10 cellular contexts compared by ENCODE assay signal in genomic region chr14:55802986-55803431, GRCh38.
DNase-seq lines count a peak whose midpoint lies in the region; ATAC-seq and TF ChIP-seq lines count a peak whose summit lies in the region.
"Had no signal": no experiment of that assay in that cellular context is flagged by ENCODE, and none has a peak within 500 bp of the region (broad histone marks: within the 10 kb centered on the region; RNA-seq: fewer than 3 reads in every experiment).

No MANE protein-coding gene starts in this region.

- peak overlapping the region; percentile 32 for H3K27ac Mint-ChIP-seq in activated naive CD8-positive, alpha-beta T cell treated with anti-CD3 and anti-CD28 coated beads, Interleukin-2, amount 50 U/mL, for 24 hours
- H3K27ac Mint-ChIP-seq in activated naive CD8-positive, alpha-beta T cell treated with anti-CD3 and anti-CD28 coated beads for 36 hours, result no peak overlapping the region
- H3K27ac Mint-ChIP-seq in stimulated activated memory B cell treated with anti-CD40 and anti-IgM and Interleukin-4, amounts not matched to agents 10 μg/mL and 1 μg/mL and 100 μg/mL, for 72 hours, result no peak overlapping the region

- H3K4me3 ChIP-seq in RWPE2 (ENCODE audit: severe bottlenecking), result no peak overlapping the region

- H3K9me3 ChIP-seq in RWPE2 (ENCODE audit: severe bottlenecking), result no peaks in the 10 kb centered on the region
- H3K9me3 ChIP-seq: Caco-2 had no signal

- TF ChIP-seq CTCF in RWPE2 (IDR thresholded peaks at IDR 0.05; ENCODE audit: poor library complexity, severe bottlenecking), result peak; percentile 82

- H3K27me3 Mint-ChIP-seq in activated naive CD8-positive, alpha-beta T cell treated with anti-CD3 and anti-CD28 coated beads, Interleukin-2, amount 50 U/mL, for 24 hours, result no peaks in the 10 kb centered on the region
- no peaks in the 10 kb centered on the region for H3K27me3 Mint-ChIP-seq in activated naive CD8-positive, alpha-beta T cell treated with anti-CD3 and anti-CD28 coated beads for 36 hours
- H3K27me3 Mint-ChIP-seq in stimulated activated memory B cell treated with anti-CD40 and anti-IgM and Interleukin-4, amounts not matched to agents 10 μg/mL and 1 μg/mL and 100 μg/mL, for 72 hours, result peaks cover 11% of the 10 kb centered on the region

- no peak overlapping the region for H3K4me3 Mint-ChIP-seq in activated naive CD8-positive, alpha-beta T cell treated with anti-CD3 and anti-CD28 coated beads, Interleukin-2, amount 50 U/mL, for 24 hours
- H3K4me3 Mint-ChIP-seq in activated naive CD8-positive, alpha-beta T cell treated with anti-CD3 and anti-CD28 coated beads for 36 hours, result no peak overlapping the region
- H3K4me3 Mint-ChIP-seq in stimulated activated memory B cell treated with anti-CD40 and anti-IgM and Interleukin-4, amounts not matched to agents 10 μg/mL and 1 μg/mL and 100 μg/mL, for 72 hours, result no peak overlapping the region

- H3K4me1 Mint-ChIP-seq in activated naive CD8-positive, alpha-beta T cell treated with anti-CD3 and anti-CD28 coated beads, Interleukin-2, amount 50 U/mL, for 24 hours, result peaks cover 40% of the 10 kb centered on the region
- H3K4me1 Mint-ChIP-seq in activated naive CD8-positive, alpha-beta T cell treated with anti-CD3 and anti-CD28 coated beads for 36 hours, result peaks cover 35% of the 10 kb centered on the region
- H3K4me1 Mint-ChIP-seq in stimulated activated memory B cell treated with anti-CD40 and anti-IgM and Interleukin-4, amounts not matched to agents 10 μg/mL and 1 μg/mL and 100 μg/mL, for 72 hours, result no peaks in the 10 kb centered on the region

- H3K27me3 ChIP-seq in RWPE2 (ENCODE audit: insufficient read depth, poor library complexity, severe bottlenecking), result no peaks in the 10 kb centered on the region

- DNase-seq in activated naive CD8-positive, alpha-beta T cell treated with anti-CD3 and anti-CD28 coated beads, Interleukin-2, amount 50 U/mL, for 24 hours, result no peak
- no peak for DNase-seq in activated naive CD8-positive, alpha-beta T cell treated with anti-CD3 and anti-CD28 coated beads for 36 hours
- no peak for DNase-seq in RWPE2 (ENCODE audit: low spot score)
- no peak for DNase-seq in stimulated activated naive CD8-positive, alpha-beta T cell treated with anti-CD3 and anti-CD28 coated beads, Interleukin-15, Interleukin-2, amounts not matched to agents 100 U/mL and 50 U/mL, for 24 hours
- no peak for DNase-seq in AG20443 (ENCODE audit: low spot score)
- DNase-seq in RPMI8226, result no peak
- DNase-seq: Caco-2, KG1 had no signal

- no peak overlapping the region for H3K27ac ChIP-seq in RWPE2 (ENCODE audit: poor library complexity, severe bottlenecking)

- ATAC-seq in activated naive CD8-positive, alpha-beta T cell treated with anti-CD3 and anti-CD28 coated beads, Interleukin-2, amount 50 U/mL, for 24 hours, result peak; percentile 68
- ATAC-seq in RWPE2 (ENCODE audit: low read depth), result peak; percentile 73
- ATAC-seq in esophagus mucosa, result peak; percentile 75
- ATAC-seq in stimulated activated naive CD8-positive, alpha-beta T cell treated with anti-CD3 and anti-CD28 coated beads, Interleukin-15, Interleukin-2, amounts not matched to agents 100 U/mL and 50 U/mL, for 24 hours, result peak; percentile 30
- ATAC-seq in stimulated activated memory B cell treated with anti-CD40 and anti-IgM and Interleukin-4, amounts not matched to agents 10 μg/mL and 1 μg/mL and 100 μg/mL, for 72 hours, result no peak

- H3K36me3 ChIP-seq in RWPE2 (ENCODE audit: low read depth), result no peaks in the 10 kb centered on the region

- H3K4me1 ChIP-seq in RWPE2 (ENCODE audit: insufficient read depth, poor library complexity, severe bottlenecking), result peaks cover 31% of the 10 kb centered on the region

- H3K9me3 Mint-ChIP-seq in activated naive CD8-positive, alpha-beta T cell treated with anti-CD3 and anti-CD28 coated beads, Interleukin-2, amount 50 U/mL, for 24 hours, result peaks cover 14% of the 10 kb centered on the region
- peaks cover 5% of the 10 kb centered on the region for H3K9me3 Mint-ChIP-seq in activated naive CD8-positive, alpha-beta T cell treated with anti-CD3 and anti-CD28 coated beads for 36 hours
- no peaks in the 10 kb centered on the region for H3K9me3 Mint-ChIP-seq in stimulated activated memory B cell treated with anti-CD40 and anti-IgM and Interleukin-4, amounts not matched to agents 10 μg/mL and 1 μg/mL and 100 μg/mL, for 72 hours

- peaks cover 5% of the 10 kb centered on the region for H3K36me3 Mint-ChIP-seq in activated naive CD8-positive, alpha-beta T cell treated with anti-CD3 and anti-CD28 coated beads, Interleukin-2, amount 50 U/mL, for 24 hours (ENCODE audit: low read depth)
- H3K36me3 Mint-ChIP-seq in activated naive CD8-positive, alpha-beta T cell treated with anti-CD3 and anti-CD28 coated beads for 36 hours, result peaks cover 3% of the 10 kb centered on the region
- H3K36me3 Mint-ChIP-seq in stimulated activated memory B cell treated with anti-CD40 and anti-IgM and Interleukin-4, amounts not matched to agents 10 μg/mL and 1 μg/mL and 100 μg/mL, for 72 hours, result no peaks in the 10 kb centered on the region
